In the genomic region with DNA sequence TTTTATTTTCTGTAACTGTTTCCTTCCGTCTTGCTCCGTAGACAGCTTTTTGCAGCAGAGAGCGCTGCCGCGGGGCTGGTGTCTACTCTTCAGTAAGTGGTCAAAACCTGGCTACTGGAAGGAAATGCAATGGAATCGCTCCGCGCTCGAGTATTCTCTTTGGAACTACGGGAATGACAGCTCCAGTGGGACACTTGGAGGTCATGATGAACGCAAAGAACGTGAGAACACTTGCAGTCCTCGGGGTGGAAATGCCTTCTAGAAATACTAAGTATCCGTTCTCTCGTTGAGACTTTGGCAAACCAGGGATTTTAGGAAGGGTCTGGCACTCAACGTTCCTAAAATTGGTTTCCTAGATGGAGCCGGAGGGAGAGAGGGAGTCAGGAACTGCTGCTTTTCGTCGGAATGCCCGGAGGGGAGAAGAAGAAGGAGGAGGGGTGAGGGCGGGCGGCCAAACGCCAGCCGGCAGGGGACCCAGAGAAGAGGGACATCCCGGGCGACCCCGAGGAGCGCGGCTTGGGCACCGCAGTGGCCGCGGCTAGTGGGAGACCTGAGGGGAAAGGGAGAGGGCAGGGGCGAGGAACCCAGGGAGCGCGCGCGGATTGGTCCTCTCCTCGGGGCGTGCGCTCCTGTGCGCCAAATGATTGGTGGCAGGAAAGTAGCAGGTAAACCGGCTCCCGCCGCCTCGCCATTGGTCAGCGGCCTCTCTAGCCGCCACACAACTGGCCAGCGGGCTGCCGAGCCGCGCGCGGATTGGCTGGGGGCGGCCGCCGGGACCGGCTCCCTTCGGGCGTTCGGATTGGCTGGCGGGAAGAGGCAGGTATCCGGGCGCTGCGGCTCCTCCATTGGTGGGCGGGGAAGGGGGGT, we compare ENCODE assay signal across 8 cellular contexts. TPM values are rescaled to one million over a fixed set of nuclear protein-coding genes. Genes with fewer than 3 reads are reported as not detected.
A peak's percentile ranks its signal among the peaks of the same experiment; 100 is the strongest.
DNase-seq lines count a peak whose midpoint lies in the region; ATAC-seq and TF ChIP-seq lines count a peak whose summit lies in the region.

No MANE protein-coding gene starts in this region.

- DNase-seq in DMS53 treated with DMSO at 0.1 percent for 48 hours (lab: John Stamatoyannopoulos, UW; ENCODE audit: unreplicated experiment) (peak; percentile 95), RPMI7951 (ENCODE audit: low read depth) (peak; percentile 97), fibroblast of the aortic adventitia (ENCODE audit: low read depth) (peak; percentile 97)
- DNase-seq in activated effector memory CD4-positive, alpha-beta T cell treated with Interleukin-2 at 50 U/mL for 16 hours: peak; percentile 97
- peak; percentile 99 for DNase-seq in natural killer cell treated with Interleukin-12 subunit alpha and Interleukin-12 subunit beta and Interleukin-15 and Interleukin-18, amount 100 ng/mL, for 72 hours (ENCODE audit: low spot score)
- peak; percentile 97 for DNase-seq in stimulated activated naive CD4-positive, alpha-beta T cell treated with Interleukin-2 at 50 U/mL for 16 hours (lab: John Stamatoyannopoulos, UW)

- H3K27me3 Mint-ChIP-seq in natural killer cell treated with Interleukin-12 subunit alpha and Interleukin-12 subunit beta and Interleukin-15 and Interleukin-18, amount 100 ng/mL, for 72 hours: peaks cover 18 to 25% of the 10 kb centered on the region in 2 donors

- H3K79me2 ChIP-seq in KMS-11 (ENCODE audit: insufficient read depth, low read depth): peaks cover 38% of the 10 kb centered on the region

- H3K36me3 Mint-ChIP-seq in natural killer cell treated with Interleukin-12 subunit alpha and Interleukin-12 subunit beta and Interleukin-15 and Interleukin-18, amount 100 ng/mL, for 72 hours: peaks cover 5% of the 10 kb centered on the region

- H3K4me3 ChIP-seq in KMS-11 (IDR thresholded peaks at IDR 0.05; ENCODE audit: insufficient read depth, low read depth, low read length) (no peak overlapping the region), fibroblast of the aortic adventitia (ENCODE audit: low read depth, low read length) (peak overlapping the region; percentile 87)

- H3K4me1 Mint-ChIP-seq in natural killer cell treated with Interleukin-12 subunit alpha and Interleukin-12 subunit beta and Interleukin-15 and Interleukin-18, amount 100 ng/mL, for 72 hours (ENCODE audit: low read depth in 2 of 2): peaks cover 44 to 55% of the 10 kb centered on the region in 2 donors

- H4K20me1 ChIP-seq in KMS-11 (ENCODE audit: insufficient read depth): peaks cover 14% of the 10 kb centered on the region

- H2AFZ ChIP-seq in KMS-11 (ENCODE audit: low read depth): peak overlapping the region; percentile 99

- peak overlapping the region; percentile 88 for H3K4me2 ChIP-seq in KMS-11

- TF ChIP-seq CTCF in KMS-11 (conservative IDR thresholded peaks at IDR 0.05; ENCODE audit: low read depth, low read length) (no peak), fibroblast of the aortic adventitia (IDR thresholded peaks at IDR 0.05; ENCODE audit: insufficient read depth, low read length) (no peak)

- peak overlapping the region; percentile 43; the same call in 1 of the 2 replicates for H3K9ac ChIP-seq in KMS-11

- peaks cover 32% of the 10 kb centered on the region for H3K4me1 ChIP-seq in KMS-11 (ENCODE audit: low read depth, poor library complexity, severe bottlenecking)

- peak; percentile 88 for ATAC-seq in GM21786 (IDR thresholded peaks at IDR 0.05; ENCODE audit: unreplicated experiment)
- peak; percentile 92 to 94 for ATAC-seq in natural killer cell treated with Interleukin-12 subunit alpha and Interleukin-12 subunit beta and Interleukin-15 and Interleukin-18, amount 100 ng/mL, for 72 hours

- no peaks in the 10 kb centered on the region for H3K27me3 ChIP-seq in KMS-11 (ENCODE audit: insufficient read depth, low read depth)

- H3K27ac ChIP-seq in KMS-11: no peak overlapping the region

- no peaks in the 10 kb centered on the region for H3K36me3 ChIP-seq in KMS-11 (ENCODE audit: insufficient read depth)

- peak overlapping the region; percentile 100 for H3K4me3 Mint-ChIP-seq in natural killer cell treated with Interleukin-12 subunit alpha and Interleukin-12 subunit beta and Interleukin-15 and Interleukin-18, amount 100 ng/mL, for 72 hours

- no peaks in the 10 kb centered on the region for H3K9me3 Mint-ChIP-seq in natural killer cell treated with Interleukin-12 subunit alpha and Interleukin-12 subunit beta and Interleukin-15 and Interleukin-18, amount 100 ng/mL, for 72 hours

- H3K27ac Mint-ChIP-seq in natural killer cell treated with Interleukin-12 subunit alpha and Interleukin-12 subunit beta and Interleukin-15 and Interleukin-18, amount 100 ng/mL, for 72 hours: peak overlapping the region; percentile 95 to 96

RNA-seq across cellular contexts. Expression of gene BMAL1, which starts 0.5 kb away (rescaled TPM):
- 8.8 and 14.2 TPM in 2 replicates for total RNA-seq in RPMI7951 (2014; rRNA removed; shearing (Covaris generic))
- total RNA-seq in fibroblast of the aortic adventitia (ENCODE audit: low replicate concordance): 5.5 and 6.1 TPM in 2 replicates
- 10 to 100 TPM; 61.4 to 82.1 TPM for total RNA-seq in natural killer cell treated with Interleukin-12 subunit alpha and Interleukin-12 subunit beta and Interleukin-15 and Interleukin-18, amount 100 ng/mL, for 72 hours
